In genomic region chr11:108929241-108929640, GRCh38 we compare ENCODE assay signal across 1 cellular context.
TF ChIP-seq lines count a peak whose summit lies in the region.

No MANE protein-coding gene starts in this region.

TF ChIP-seq in WTC11, 78 proteins besides CTCF, POLR2A, EP300 and RAD21 (continued from another document):
- TF ChIP-seq, protein P1, sequence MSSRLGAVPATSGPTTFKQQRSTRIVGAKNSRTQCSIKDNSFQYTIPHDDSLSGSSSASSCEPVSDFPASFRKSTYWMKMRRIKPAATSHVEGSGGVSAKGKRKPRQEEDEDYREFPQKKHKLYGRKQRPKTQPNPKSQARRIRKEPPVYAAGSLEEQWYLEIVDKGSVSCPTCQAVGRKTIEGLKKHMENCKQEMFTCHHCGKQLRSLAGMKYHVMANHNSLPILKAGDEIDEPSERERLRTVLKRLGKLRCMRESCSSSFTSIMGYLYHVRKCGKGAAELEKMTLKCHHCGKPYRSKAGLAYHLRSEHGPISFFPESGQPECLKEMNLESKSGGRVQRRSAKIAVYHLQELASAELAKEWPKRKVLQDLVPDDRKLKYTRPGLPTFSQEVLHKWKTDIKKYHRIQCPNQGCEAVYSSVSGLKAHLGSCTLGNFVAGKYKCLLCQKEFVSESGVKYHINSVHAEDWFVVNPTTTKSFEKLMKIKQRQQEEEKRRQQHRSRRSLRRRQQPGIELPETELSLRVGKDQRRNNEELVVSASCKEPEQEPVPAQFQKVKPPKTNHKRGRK (CRISPR knock-in tag; IDR thresholded peaks at IDR 0.05; ENCODE audit: borderline replicate concordance) = no peak
